Comparison of ENCODE assay signal across 11 cellular contexts in the genomic region with DNA sequence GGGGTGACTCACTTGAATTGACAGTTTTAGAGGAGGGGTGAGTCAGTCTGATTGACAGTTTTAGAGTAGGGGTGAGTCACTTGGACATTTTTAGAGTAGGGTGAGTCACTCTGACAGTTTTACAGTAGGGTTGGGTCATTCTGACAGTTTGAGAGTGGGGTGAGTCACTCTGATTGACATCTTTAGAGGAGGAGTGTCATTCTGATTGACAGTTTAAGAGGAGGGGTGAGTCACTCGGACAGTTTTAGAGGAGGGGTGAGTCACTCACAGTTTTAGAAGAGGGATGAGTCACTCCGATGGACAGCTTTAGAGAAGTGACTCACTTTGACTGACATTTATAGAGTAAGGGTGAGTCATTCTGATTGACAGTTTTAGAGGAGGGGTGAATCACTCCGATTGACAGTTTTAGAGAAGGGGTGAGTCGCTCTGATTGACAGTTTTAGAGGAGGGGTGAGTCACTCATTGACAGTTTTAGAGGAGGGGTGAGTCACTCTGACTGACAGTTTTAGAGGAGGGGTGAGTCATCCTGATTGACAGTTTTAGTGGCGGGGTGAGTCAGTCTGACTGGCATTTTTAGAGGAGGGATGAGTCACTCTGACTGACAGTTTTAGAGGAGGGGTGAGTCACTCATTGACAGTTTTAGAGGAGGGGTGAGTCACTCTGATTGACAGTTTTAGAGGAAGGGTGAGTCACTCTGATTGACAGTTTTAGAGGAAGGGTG.
DNase-seq lines count a peak whose midpoint lies in the region; ATAC-seq and TF ChIP-seq lines count a peak whose summit lies in the region.
"Had no signal": no experiment of that assay in that cellular context is flagged by ENCODE, and none has a peak within 500 bp of the region (broad histone marks: within the 10 kb centered on the region; RNA-seq: fewer than 3 reads in every experiment).

No MANE protein-coding gene starts in this region.

- no peak overlapping the region for H3K4me3 Mint-ChIP-seq in activated naive CD8-positive, alpha-beta T cell treated with anti-CD3 and anti-CD28 coated beads, Interleukin-2, amount 10 ng/mL, durations not matched to agents 7 days and 5 days
- H3K4me3 Mint-ChIP-seq in T-helper 17 cell, result no peak overlapping the region
- H3K4me3 Mint-ChIP-seq: B cell had no signal

- H3K9me3 ChIP-seq in uterus (no peaks in the 10 kb centered on the region), T-helper 17 cell (ENCODE audit: control insufficient read depth, low read length, poor library complexity, severe bottlenecking) (peaks cover 5% of the 10 kb centered on the region)

- no peaks in the 10 kb centered on the region for H3K36me3 ChIP-seq in uterus

- no peaks in the 10 kb centered on the region for H3K4me1 Mint-ChIP-seq in activated naive CD8-positive, alpha-beta T cell treated with anti-CD3 and anti-CD28 coated beads, Interleukin-2, amount 10 ng/mL, durations not matched to agents 7 days and 5 days
- H3K4me1 Mint-ChIP-seq in T-helper 17 cell, result peaks cover 2% of the 10 kb centered on the region

- H3K4me1 ChIP-seq in uterus, result no peaks in the 10 kb centered on the region

- POLR2A ChIA-PET in activated naive CD8-positive, alpha-beta T cell treated with anti-CD3 and anti-CD28 coated beads, Interleukin-2, amount 10 ng/mL, durations not matched to agents 7 days and 5 days (lab: Charles Lee), result no interaction called here

- no peak for TF ChIP-seq CTCF in uterus (IDR thresholded peaks at IDR 0.05)

- no peak overlapping the region for H3K27ac ChIP-seq in uterus

- peaks cover 9% of the 10 kb centered on the region for H3K36me3 Mint-ChIP-seq in activated naive CD8-positive, alpha-beta T cell treated with anti-CD3 and anti-CD28 coated beads, Interleukin-2, amount 10 ng/mL, durations not matched to agents 7 days and 5 days
- H3K36me3 Mint-ChIP-seq in T-helper 17 cell (ENCODE audit: low read depth), result peaks cover 2% of the 10 kb centered on the region

- no peaks in the 10 kb centered on the region for H3K27me3 Mint-ChIP-seq in activated naive CD8-positive, alpha-beta T cell treated with anti-CD3 and anti-CD28 coated beads, Interleukin-2, amount 10 ng/mL, durations not matched to agents 7 days and 5 days
- H3K27me3 Mint-ChIP-seq in T-helper 17 cell, result peaks cover 15% of the 10 kb centered on the region
- H3K27me3 Mint-ChIP-seq: B cell had no signal

- H3K27me3 ChIP-seq in uterus, result no peaks in the 10 kb centered on the region

- TF ChIP-seq POLR2A in uterus (IDR thresholded peaks at IDR 0.05), result no peak

- peak overlapping the region; percentile 19 for H3K27ac Mint-ChIP-seq in activated naive CD8-positive, alpha-beta T cell treated with anti-CD3 and anti-CD28 coated beads, Interleukin-2, amount 10 ng/mL, durations not matched to agents 7 days and 5 days
- no peak overlapping the region for H3K27ac Mint-ChIP-seq in T-helper 17 cell
- H3K27ac Mint-ChIP-seq: B cell had no signal

- DNase-seq in activated T-cell treated with anti-CD3 and anti-CD28 coated beads for 24 hours (ENCODE audit: low read depth) (peak; percentile 5), activated T-cell treated with anti-CD3 and anti-CD28 coated beads for 4 hours (no peak), MV-4-11 (lab: John Stamatoyannopoulos, UW) (peak; percentile 84), putamen (ENCODE audit: low spot score) (peak; percentile 16), uterus (no peak), T-helper 17 cell (no peak), cerebellum (ENCODE audit: low spot score) (no peak)
- no peak for DNase-seq in activated naive CD8-positive, alpha-beta T cell treated with anti-CD3 and anti-CD28 coated beads, Interleukin-2, amount 10 ng/mL, durations not matched to agents 7 days and 5 days
- DNase-seq: posterior cingulate gyrus had no signal

- H3K4me3 ChIP-seq in uterus, result no peak overlapping the region

- H3K9me3 Mint-ChIP-seq in activated naive CD8-positive, alpha-beta T cell treated with anti-CD3 and anti-CD28 coated beads, Interleukin-2, amount 10 ng/mL, durations not matched to agents 7 days and 5 days, result peaks cover 28% of the 10 kb centered on the region

- intact Hi-C loops in uterus (cut with DNase I; ENCODE audit: low total_unique reads), result no loop called here

- no peak for ATAC-seq in activated naive CD8-positive, alpha-beta T cell treated with anti-CD3 and anti-CD28 coated beads, Interleukin-2, amount 10 ng/mL, durations not matched to agents 7 days and 5 days (ENCODE audit: low read depth)
- ATAC-seq in T-helper 17 cell, result no peak
- ATAC-seq: left lobe of liver had no signal

Comparison
In these comparisons a context has a peak if more than half of its experiments do, and no peak if none do; other contexts are left out.
1. DNase-seq: peak in activated T-cell treated with anti-CD3 and anti-CD28 coated beads for 24 hours (single experiment), MV-4-11 (single experiment) and putamen (single experiment); none in activated T-cell treated with anti-CD3 and anti-CD28 coated beads for 4 hours (single experiment), activated naive CD8-positive, alpha-beta T cell treated with anti-CD3 and anti-CD28 coated beads, Interleukin-2, amount 10 ng/mL, durations not matched to agents 7 days and 5 days (single experiment), uterus (0 of 2), T-helper 17 cell (0 of 3) and cerebellum (single experiment).